ENCODE assay signal across 16 cellular contexts in genomic region chr22:24054356-24054755, GRCh38. TPM values are rescaled to one million over a fixed set of nuclear protein-coding genes. Genes with fewer than 3 reads are reported as not detected.
DNase-seq lines count a peak whose midpoint lies in the region; ATAC-seq, FAIRE-seq and TF ChIP-seq lines count a peak whose summit lies in the region.
"Had no signal": no experiment of that assay in that cellular context is flagged by ENCODE, and none has a peak within 500 bp of the region (broad histone marks: within the 10 kb centered on the region; RNA-seq: fewer than 3 reads in every experiment).

No MANE protein-coding gene starts in this region.

- WGBS in tibial nerve, 2 donors = 92 to 93% methylated on average over 3 of the region's 3 CpGs

- TF ChIP-seq CTCF in AG10803 (conservative IDR thresholded peaks at IDR 0.05; ENCODE audit: low read length) (no peak), HFFc6 (IDR thresholded peaks at IDR 0.05) (no peak), astrocyte (IDR thresholded peaks at IDR 0.05; ENCODE audit: insufficient read depth, low read depth, low read length) (no peak), nephron progenitor cell (IDR thresholded peaks at IDR 0.05) (no peak), tibial nerve (IDR thresholded peaks at IDR 0.05) (no peak)

- peaks cover 2% of the 10 kb centered on the region for H3K36me3 ChIP-seq in astrocyte (ENCODE audit: insufficient read depth, low read length)
- peaks cover 0 to 95% (median 23%) of the 10 kb centered on the region in 3 donors for H3K36me3 ChIP-seq in tibial nerve

- no peak overlapping the region for H2AFZ ChIP-seq in astrocyte (ENCODE audit: low read depth, low read length)
- H2AFZ ChIP-seq: PC-9 had no signal

- H3K27ac ChIP-seq in astrocyte (ENCODE audit: low read depth, low read length) (no peak overlapping the region), tibial nerve (no peak overlapping the region)
- H3K27ac ChIP-seq: PC-9 had no signal

- H3K27me3 ChIP-seq in astrocyte (ENCODE audit: insufficient read depth, low read length) (no peaks in the 10 kb centered on the region), tibial nerve (no peaks in the 10 kb centered on the region)

- H3K79me2 ChIP-seq in astrocyte (ENCODE audit: insufficient read depth, low read length) = no peaks in the 10 kb centered on the region

- no peak overlapping the region for H3K4me3 Mint-ChIP-seq in HFFc6
- no peak overlapping the region for H3K4me3 Mint-ChIP-seq in astrocyte (ENCODE audit: unreplicated experiment)
- no peak overlapping the region for H3K4me3 Mint-ChIP-seq in nephron progenitor cell

- peak overlapping the region; percentile 20 for H3K4me2 ChIP-seq in astrocyte (ENCODE audit: low read length)
- H3K4me2 ChIP-seq: PC-9 had no signal

- H3K27ac Mint-ChIP-seq in HFFc6 (peak overlapping the region; percentile 85), astrocyte (ENCODE audit: unreplicated experiment) (no peak overlapping the region), nephron progenitor cell (peak overlapping the region; percentile 70)

- H3K36me3 Mint-ChIP-seq in HFFc6 (ENCODE audit: low read depth) (peaks cover 61% of the 10 kb centered on the region), astrocyte (ENCODE audit: low read depth, unreplicated experiment) (peaks cover 35% of the 10 kb centered on the region), nephron progenitor cell (ENCODE audit: low read depth) (peaks cover 71% of the 10 kb centered on the region)

- H3K9ac ChIP-seq in astrocyte (ENCODE audit: low read length) = no peak overlapping the region

- FAIRE-seq in astrocyte (lab: Jason Lieb, UNC) = no peak
- FAIRE-seq: A204.1, H54 had no signal

- H4K20me1 ChIP-seq in astrocyte (ENCODE audit: insufficient read depth, low read length) = peaks cover 48% of the 10 kb centered on the region

- H3K27me3 Mint-ChIP-seq in HFFc6 (ENCODE audit: insufficient read depth) (no peaks in the 10 kb centered on the region; the same call in 1 of the 2 replicates), astrocyte (ENCODE audit: low read depth, unreplicated experiment) (no peaks in the 10 kb centered on the region), nephron progenitor cell (ENCODE audit: low read depth, poor library complexity) (peaks cover 4% of the 10 kb centered on the region)

- H3K9me3 ChIP-seq in astrocyte (ENCODE audit: insufficient read depth, low read depth, low read length) = no peaks in the 10 kb centered on the region
- no peaks in the 10 kb centered on the region for H3K9me3 ChIP-seq in tibial nerve

- H3K9me3 Mint-ChIP-seq in HFFc6 (peaks cover 3% of the 10 kb centered on the region; the same call in 1 of the 2 replicates), astrocyte (ENCODE audit: unreplicated experiment) (no peaks in the 10 kb centered on the region), nephron progenitor cell (no peaks in the 10 kb centered on the region)

- H3K4me3 ChIP-seq in AG10803 (ENCODE audit: low read length) = no peak overlapping the region
- no peak overlapping the region for H3K4me3 ChIP-seq in astrocyte (ENCODE audit: insufficient read depth, low read depth, low read length)
- no peak overlapping the region for H3K4me3 ChIP-seq in tibial nerve
- H3K4me3 ChIP-seq: PC-9 had no signal

- no peak for ATAC-seq in HG03457 (IDR thresholded peaks at IDR 0.05; ENCODE audit: unreplicated experiment)

- no peak for TF ChIP-seq POLR2A in tibial nerve (IDR thresholded peaks at IDR 0.05)

- no peak for TF ChIP-seq EP300 in tibial nerve (IDR thresholded peaks at IDR 0.05)

- peak; percentile 11 for DNase-seq in AG10803 (ENCODE audit: low read depth)
- peak; percentile 53 for DNase-seq in HFFc6
- DNase-seq in astrocyte (ENCODE audit: low read depth) = peak; percentile 35
- DNase-seq in nephron progenitor cell = no peak
- no peak for DNase-seq in tibial nerve (ENCODE audit: low spot score in 2 of 2)
- DNase-seq in MV-4-11 (lab: John Stamatoyannopoulos, UW) = no peak
- no peak for DNase-seq in NCI-H146 treated with DMSO at 0.1 percent for 48 hours (lab: John Stamatoyannopoulos, UW; ENCODE audit: unreplicated experiment)
- DNase-seq: Kasumi-1, NCI-H1417, NCI-H2029 treated with DMSO at 0.1 percent for 48 hours, NCI-H526, PC-9 had no signal

- H3K4me1 Mint-ChIP-seq in HFFc6 (ENCODE audit: low read depth) (peaks cover 50% of the 10 kb centered on the region), astrocyte (ENCODE audit: low read depth, unreplicated experiment) (peaks cover 28% of the 10 kb centered on the region), nephron progenitor cell (no peaks in the 10 kb centered on the region)

- H3K4me1 ChIP-seq in astrocyte (ENCODE audit: insufficient read depth, low read length) (peaks cover 18% of the 10 kb centered on the region), tibial nerve (peaks cover 0 to 7% (median 0%) of the 10 kb centered on the region in 4 donors)

RNA-seq across cellular contexts. Expression of gene CABIN1, which starts 43.3 kb away (rescaled TPM):
- total RNA-seq in HFFc6 (2021; fragmentation: NEBNext Ultra II Directional; extraction: Animal tissue kit (Norgen Biotek cat#: 25700)) = 10 to 100 TPM; 39.0 to 54.1 (median 48.0) TPM
- total RNA-seq in astrocyte (46.3 and 50.2 TPM in 2 replicates), tibial nerve (10 to 100 TPM; 55.5 to 75.0 (median 63.8) TPM)

RNA-seq across cellular contexts. Expression of gene GSTT4, which starts 49.1 kb away (rescaled TPM):
- not detected for total RNA-seq in HFFc6 (2021; fragmentation: NEBNext Ultra II Directional; extraction: Animal tissue kit (Norgen Biotek cat#: 25700))
- total RNA-seq in astrocyte = not detected in 2 replicates
- not detected for total RNA-seq in tibial nerve
- total RNA-seq: PC-9, SK-MEL-5 had no signal

Comparison
In these comparisons a context has a peak if more than half of its experiments do, and no peak if none do; other contexts are left out.
1. DNase-seq: peak in AG10803 (single experiment), HFFc6 (single experiment) and astrocyte (single experiment); none in nephron progenitor cell (single experiment), tibial nerve (0 of 2), MV-4-11 (single experiment) and NCI-H146 treated with DMSO at 0.1 percent for 48 hours (single experiment).